ENCODE assay signal across 34 cellular contexts in genomic region chr22:43838571-43839307, GRCh38. TPM values are rescaled to one million over a fixed set of nuclear protein-coding genes. Genes with fewer than 3 reads are reported as not detected.
"Had no signal": no experiment of that assay in that cellular context is flagged by ENCODE, and none has a peak within 500 bp of the region (broad histone marks: within the 10 kb centered on the region; RNA-seq: fewer than 3 reads in every experiment).

No MANE protein-coding gene starts in this region.

- H3K4me1 Mint-ChIP-seq: naive thymus-derived CD8-positive, alpha-beta T cell; nephron; neural crest cell; stimulated activated memory B cell treated with anti-CD40 and anti-IgM and Interleukin-4, amounts not matched to agents 10 μg/mL and 1 μg/mL and 100 μg/mL, for 72 hours; stimulated activated naive CD8-positive, alpha-beta T cell treated with anti-CD3 and anti-CD28 coated beads, Interleukin-15, amount 100 ng/mL, for 72 hours had no signal

- H3K4me3 ChIP-seq: heart right ventricle, hepatocyte, left lung, lower lobe of right lung, right atrium auricular region, right lobe of liver, smooth muscle cell, tibial nerve, upper lobe of right lung had no signal

- DNase-seq: heart right ventricle; kidney glomerular epithelial cell; left colon; lower lobe of right lung; mammary epithelial cell; mesenchymal stem cell; naive thymus-derived CD8-positive, alpha-beta T cell; nucleus accumbens; right lobe of liver; stimulated activated CD4-positive, alpha-beta T cell treated with anti-CD3 and anti-CD28 coated beads, Interleukin-1b, Interleukin-23, amount 100 ng/mL, for 48 hours; stimulated activated CD4-positive, alpha-beta T cell treated with anti-CD3 and anti-CD28 coated beads, Interleukin-2, amount 100 ng/mL, for 48 hours; stimulated activated CD4-positive, alpha-beta T cell treated with anti-CD3 and anti-CD28 coated beads, Interleukin-4, amount 100 ng/mL, for 4 hours; stimulated activated CD8-positive, alpha-beta memory T cell treated with anti-CD3 and anti-CD28 coated beads, Interleukin-4, amount 100 ng/mL, for 48 hours; stimulated activated naive CD4-positive, alpha-beta T cell treated with Interleukin-2 at 50 U/mL for 16 hours; stimulated activated naive CD8-positive, alpha-beta T cell treated with anti-CD3 and anti-CD28 coated beads, Interleukin-15, amount 100 ng/mL, for 72 hours; substantia nigra; upper lobe of right lung had no signal

- H3K4me3 Mint-ChIP-seq: naive thymus-derived CD8-positive, alpha-beta T cell; nephron; neural crest cell; stimulated activated memory B cell treated with anti-CD40 and anti-IgM and Interleukin-4, amounts not matched to agents 10 μg/mL and 1 μg/mL and 100 μg/mL, for 72 hours; stimulated activated naive CD8-positive, alpha-beta T cell treated with anti-CD3 and anti-CD28 coated beads, Interleukin-15, amount 100 ng/mL, for 72 hours had no signal

- H3K27ac Mint-ChIP-seq: naive thymus-derived CD8-positive, alpha-beta T cell; nephron; stimulated activated memory B cell treated with anti-CD40 and anti-IgM and Interleukin-4, amounts not matched to agents 10 μg/mL and 1 μg/mL and 100 μg/mL, for 72 hours had no signal

- H3K9me3 Mint-ChIP-seq: naive thymus-derived CD8-positive, alpha-beta T cell; nephron; neural crest cell; stimulated activated memory B cell treated with anti-CD40 and anti-IgM and Interleukin-4, amounts not matched to agents 10 μg/mL and 1 μg/mL and 100 μg/mL, for 72 hours; stimulated activated naive CD8-positive, alpha-beta T cell treated with anti-CD3 and anti-CD28 coated beads, Interleukin-15, amount 100 ng/mL, for 72 hours had no signal

- H2AFZ ChIP-seq: hepatocyte, parathyroid adenoma had no signal

- H3K79me2 ChIP-seq: hepatocyte, parathyroid adenoma had no signal

- H3K9me3 ChIP-seq: heart right ventricle, left lung, lower lobe of right lung, right atrium auricular region, right lobe of liver, tibial nerve, upper lobe of right lung had no signal

- H3K36me3 Mint-ChIP-seq: naive thymus-derived CD8-positive, alpha-beta T cell; stimulated activated memory B cell treated with anti-CD40 and anti-IgM and Interleukin-4, amounts not matched to agents 10 μg/mL and 1 μg/mL and 100 μg/mL, for 72 hours had no signal

- ATAC-seq: heart right ventricle; left colon; left lung; lower lobe of right lung; naive thymus-derived CD8-positive, alpha-beta T cell; right lobe of liver; stimulated activated memory B cell treated with anti-CD40 and anti-IgM and Interleukin-4, amounts not matched to agents 10 μg/mL and 1 μg/mL and 100 μg/mL, for 72 hours; stimulated activated naive CD8-positive, alpha-beta T cell treated with anti-CD3 and anti-CD28 coated beads, Interleukin-15, amount 100 ng/mL, for 72 hours; upper lobe of right lung had no signal

- H3K4me1 ChIP-seq: left lung, lower lobe of right lung, parathyroid adenoma, right lobe of liver, tibial nerve, upper lobe of right lung had no signal

- H3K27me3 ChIP-seq: hepatocyte, right atrium auricular region, right lobe of liver, tibial nerve, upper lobe of right lung had no signal

- H3K4me2 ChIP-seq: hepatocyte, smooth muscle cell had no signal

- H3K27ac ChIP-seq: heart right ventricle, hepatocyte, left lung, lower lobe of right lung, parathyroid adenoma, right atrium auricular region, right lobe of liver, tibial nerve, upper lobe of right lung had no signal

- H3K36me3 ChIP-seq: heart right ventricle, left lung, lower lobe of right lung, right atrium auricular region, right lobe of liver, tibial nerve, upper lobe of right lung had no signal

RNA-seq across cellular contexts. Expression of gene SULT4A1, which starts 23.6 kb away (rescaled TPM):
- total RNA-seq: left lung; lower lobe of right lung; naive thymus-derived CD8-positive, alpha-beta T cell; osteocyte; posterior vena cava; upper lobe of right lung had no signal
- polyA plus RNA-seq: liver; naive thymus-derived CD8-positive, alpha-beta T cell had no signal

RNA-seq across cellular contexts. Expression of gene PNPLA5, which starts 53.1 kb away (rescaled TPM):
- total RNA-seq: heart right ventricle; left colon; left lung; liver; lower lobe of right lung; mucosa of gallbladder; naive thymus-derived CD8-positive, alpha-beta T cell; neural crest cell; osteocyte; posterior vena cava; pulmonary artery endothelial cell; renal cortical epithelial cell; right atrium auricular region; skeletal muscle tissue; smooth muscle cell; tibial nerve; upper lobe of right lung had no signal
- polyA plus RNA-seq: heart right ventricle; keratinocyte; liver; naive thymus-derived CD8-positive, alpha-beta T cell; smooth muscle cell had no signal
